15 cellular contexts compared by ENCODE assay signal in genomic region chr3:123657111-123657510, GRCh38.
DNase-seq lines count a peak whose midpoint lies in the region; ATAC-seq, FAIRE-seq and TF ChIP-seq lines count a peak whose summit lies in the region.
"Had no signal": no experiment of that assay in that cellular context is flagged by ENCODE, and none has a peak within 500 bp of the region (broad histone marks: within the 10 kb centered on the region; RNA-seq: fewer than 3 reads in every experiment).

No MANE protein-coding gene starts in this region.

- H3K9me3 ChIP-seq in upper lobe of right lung = no peaks in the 10 kb centered on the region
- H3K9me3 ChIP-seq in pancreas = no peaks in the 10 kb centered on the region
- H3K9me3 ChIP-seq in body of pancreas = no peaks in the 10 kb centered on the region

- H3K9ac ChIP-seq in rectal smooth muscle tissue (ENCODE audit: low read length) = no peak overlapping the region

- FAIRE-seq in pancreas (lab: Jason Lieb, UNC) = no peak

- H3K27me3 ChIP-seq in layer of hippocampus (ENCODE audit: control insufficient read depth, insufficient read depth, low read length) (no peaks in the 10 kb centered on the region), rectal smooth muscle tissue (ENCODE audit: control insufficient read depth, insufficient read depth, low read length) (no peaks in the 10 kb centered on the region), upper lobe of right lung (no peaks in the 10 kb centered on the region), pancreas (no peaks in the 10 kb centered on the region), body of pancreas (no peaks in the 10 kb centered on the region)

- WGBS in pancreas, 2 donors = 76% methylated on average over 10 of the region's 10 CpGs
- WGBS in body of pancreas, 2 donors = 71 to 75% methylated on average over 9 to 10 of the region's 10 CpGs

- no peak for TF ChIP-seq POLR2A in body of pancreas (IDR thresholded peaks at IDR 0.05)

- TF ChIP-seq CTCF in upper lobe of right lung (IDR thresholded peaks at IDR 0.05) (no peak), pancreas (IDR thresholded peaks at IDR 0.05) (no peak), body of pancreas (IDR thresholded peaks at IDR 0.05) (no peak)

- ATAC-seq in upper lobe of right lung (no peak), pancreas (no peak), body of pancreas (no peak)

- intact Hi-C loops in upper lobe of right lung (cut with DNase I) = no loop called here
- intact Hi-C loops in posterior vena cava (cut with DNase I) = no loop called here
- intact Hi-C loops in pancreas (cut with DNase I) = loop anchor here in 1 of 3 donors (5.0 kb wide), 1 partner anchor 60 kb away; no protein-coding TSS in a partner anchor
- intact Hi-C loops in body of pancreas (cut with DNase I) = loop anchor here (5.0 kb wide), 1 partner anchor 50 kb away; no protein-coding TSS in a partner anchor

- no peak overlapping the region for H3K4me3 ChIP-seq in rectal smooth muscle tissue (ENCODE audit: low read length)
- H3K4me3 ChIP-seq in upper lobe of right lung = no peak overlapping the region
- H3K4me3 ChIP-seq in pancreas = no peak overlapping the region
- H3K4me3 ChIP-seq in body of pancreas = no peak overlapping the region
- H3K4me3 ChIP-seq: PC-9 had no signal

- peaks cover 25% of the 10 kb centered on the region for H3K36me3 ChIP-seq in rectal smooth muscle tissue (ENCODE audit: control insufficient read depth, insufficient read depth, low read length)
- H3K36me3 ChIP-seq in upper lobe of right lung = peaks cover 5% of the 10 kb centered on the region
- H3K36me3 ChIP-seq in pancreas = no peaks in the 10 kb centered on the region
- no peaks in the 10 kb centered on the region for H3K36me3 ChIP-seq in body of pancreas (replicated peaks in 1 of 2; ENCODE audit: insufficient read depth in 1 of 2, low read depth in 2 of 2)

- H3K4me1 ChIP-seq in rectal smooth muscle tissue (ENCODE audit: control insufficient read depth, insufficient read depth, low read length) = peaks cover 79% of the 10 kb centered on the region
- H3K4me1 ChIP-seq in upper lobe of right lung = peaks cover 94% of the 10 kb centered on the region
- H3K4me1 ChIP-seq in pancreas = peaks cover 3 to 10% (median 8%) of the 10 kb centered on the region in 3 donors
- H3K4me1 ChIP-seq in body of pancreas = peaks cover 8% of the 10 kb centered on the region

- H3K27ac ChIP-seq in cingulate gyrus (ENCODE audit: low read depth, low read length) (peak overlapping the region; percentile 44), layer of hippocampus (ENCODE audit: low read depth, low read length) (peak overlapping the region; percentile 47), rectal smooth muscle tissue (ENCODE audit: low read depth, low read length) (peak overlapping the region; percentile 95), upper lobe of right lung (peak overlapping the region; percentile 80), pancreas (no peak overlapping the region), body of pancreas (peak overlapping the region in 1 of 4 donors; percentile 1)
- H3K27ac ChIP-seq: PC-9, VCaP had no signal

- DNase-seq in upper lobe of right lung = no peak
- no peak for DNase-seq in posterior vena cava (ENCODE audit: low spot score)
- DNase-seq in pancreas = no peak
- no peak for DNase-seq in body of pancreas
- no peak for DNase-seq in activated CD8-positive, alpha-beta memory T cell treated with anti-CD3 and anti-CD28 coated beads for 24 hours
- DNase-seq: activated gamma-delta T cell, amniotic stem cell, NCI-H1694, PC-9, T-helper 2 cell, trophoblast cell had no signal

Comparison
In these comparisons a context has a peak if more than half of its experiments do, and no peak if none do; other contexts are left out.
1. H3K27ac ChIP-seq: peak in cingulate gyrus (single experiment), layer of hippocampus (single experiment), rectal smooth muscle tissue (single experiment) and upper lobe of right lung (single experiment); none in pancreas (0 of 4).